In the genomic region with DNA sequence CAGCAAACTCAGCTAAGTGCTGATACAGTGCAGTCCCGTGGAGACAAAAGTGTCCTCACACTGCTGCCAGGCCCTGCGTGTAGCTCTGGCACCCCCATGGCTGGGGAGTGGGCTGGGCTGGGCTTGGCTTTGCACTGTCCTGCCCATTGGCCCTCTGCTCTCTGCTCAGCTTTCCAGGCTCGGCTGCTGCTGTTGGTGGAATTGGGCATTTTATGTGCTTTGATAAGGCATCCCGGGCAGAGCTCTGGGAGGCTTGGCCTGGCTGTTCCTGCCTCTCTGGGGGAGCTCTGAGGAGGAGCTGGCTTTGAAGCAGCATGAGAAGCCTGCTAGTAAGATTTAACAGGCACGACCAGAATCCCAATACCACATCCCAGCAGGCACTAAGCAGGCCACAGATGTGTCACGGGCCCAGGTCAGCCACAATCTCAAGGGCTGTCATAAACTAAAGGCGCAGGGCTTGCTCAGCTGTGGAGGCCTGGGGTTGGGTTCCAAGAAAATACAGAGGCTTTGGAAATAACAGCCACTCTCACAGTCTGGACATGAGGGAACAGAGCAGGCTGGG, we compare ENCODE assay signal across 17 cellular contexts.
"Had no signal": no experiment of that assay in that cellular context is flagged by ENCODE, and none has a peak within 500 bp of the region (broad histone marks: within the 10 kb centered on the region; RNA-seq: fewer than 3 reads in every experiment).

No MANE protein-coding gene starts in this region.

- H3K4me1 ChIP-seq: upper lobe of right lung had no signal

- H3K9me3 ChIP-seq: upper lobe of right lung had no signal

- H3K4me1 Mint-ChIP-seq: activated naive CD8-positive, alpha-beta T cell treated with anti-CD3 and anti-CD28 coated beads, Interleukin-2, amount 50 U/mL, for 24 hours; memory B cell; stimulated activated naive CD8-positive, alpha-beta T cell treated with anti-CD3 and anti-CD28 coated beads, Interleukin-15, amount 100 ng/mL, for 72 hours; T-cell had no signal

- H3K36me3 ChIP-seq: upper lobe of right lung had no signal

- H3K4me3 Mint-ChIP-seq: activated naive CD4-positive, alpha-beta T cell treated with anti-CD3 and anti-CD28 coated beads for 36 hours; activated naive CD8-positive, alpha-beta T cell treated with anti-CD3 and anti-CD28 coated beads, Interleukin-2, amount 50 U/mL, for 24 hours; memory B cell; stimulated activated naive CD8-positive, alpha-beta T cell treated with anti-CD3 and anti-CD28 coated beads, Interleukin-15, amount 100 ng/mL, for 72 hours; T-cell had no signal

- H3K27ac Mint-ChIP-seq: activated naive CD4-positive, alpha-beta T cell treated with anti-CD3 and anti-CD28 coated beads for 36 hours; activated naive CD8-positive, alpha-beta T cell treated with anti-CD3 and anti-CD28 coated beads, Interleukin-2, amount 50 U/mL, for 24 hours; memory B cell; stimulated activated naive CD8-positive, alpha-beta T cell treated with anti-CD3 and anti-CD28 coated beads, Interleukin-15, amount 100 ng/mL, for 72 hours; T-cell had no signal

- H3K4me3 ChIP-seq: upper lobe of right lung had no signal

- H3K36me3 Mint-ChIP-seq: T-cell had no signal

- DNase-seq: activated naive CD4-positive, alpha-beta T cell treated with anti-CD3 and anti-CD28 coated beads for 36 hours; activated naive CD8-positive, alpha-beta T cell treated with anti-CD3 and anti-CD28 coated beads, Interleukin-2, amount 50 U/mL, for 24 hours; activated T-cell treated with anti-CD3 and anti-CD28 coated beads for 4 hours; aorta; left ventricle myocardium superior; posterior cingulate gyrus; right cardiac atrium; small intestine; stimulated activated naive CD8-positive, alpha-beta T cell treated with anti-CD3 and anti-CD28 coated beads, Interleukin-15, amount 100 ng/mL, for 72 hours; T-cell; T-helper 9 cell; upper lobe of right lung had no signal

- H3K27ac ChIP-seq: upper lobe of right lung had no signal

- FAIRE-seq: bronchial epithelial cell, endometrium, keratinocyte, small intestine had no signal

- ATAC-seq: activated CD4-positive, CD25-positive, alpha-beta regulatory T cell treated with anti-CD3 and anti-CD28 coated beads, Interleukin-2, amount 50 U/mL, for 24 hours; activated naive CD8-positive, alpha-beta T cell treated with anti-CD3 and anti-CD28 coated beads, Interleukin-2, amount 50 U/mL, for 24 hours; left ventricle myocardium superior; stimulated activated naive CD8-positive, alpha-beta T cell treated with anti-CD3 and anti-CD28 coated beads, Interleukin-15, amount 100 ng/mL, for 72 hours; T-cell; upper lobe of right lung had no signal
